Comparison of ENCODE assay signal across 11 cellular contexts in genomic region chr3:192494176-192494575, GRCh38.
DNase-seq lines count a peak whose midpoint lies in the region; ATAC-seq lines count a peak whose summit lies in the region.
"Had no signal": no experiment of that assay in that cellular context is flagged by ENCODE, and none has a peak within 500 bp of the region (broad histone marks: within the 10 kb centered on the region; RNA-seq: fewer than 3 reads in every experiment).

No MANE protein-coding gene starts in this region.

- ATAC-seq in GM18907 (IDR thresholded peaks at IDR 0.05; ENCODE audit: unreplicated experiment) (peak; percentile 86), HG02938 (IDR thresholded peaks at IDR 0.05; ENCODE audit: unreplicated experiment) (peak; percentile 81), left lobe of liver (no peak)

- intact Hi-C loops in posterior vena cava (cut with DNase I), result no loop called here

- peak; percentile 79 for DNase-seq in NCI-H2196 treated with DMSO at 0.1 percent for 48 hours (lab: John Stamatoyannopoulos, UW; ENCODE audit: unreplicated experiment)
- DNase-seq in kidney tubule cell (ENCODE audit: low spot score), result peak; percentile 13
- DNase-seq in left lobe of liver (ENCODE audit: low spot score), result no peak
- no peak for DNase-seq in ureter (ENCODE audit: low spot score)
- no peak for DNase-seq in activated T-cell treated with anti-CD3 and anti-CD28 coated beads for 4 hours
- DNase-seq in posterior vena cava (ENCODE audit: low spot score), result no peak
- DNase-seq: hippocampal formation, ovary, stomach had no signal

Comparison
In these comparisons a context has a peak if more than half of its experiments do, and no peak if none do; other contexts are left out.
1. DNase-seq: peak in NCI-H2196 treated with DMSO at 0.1 percent for 48 hours (single experiment) and kidney tubule cell (single experiment); none in left lobe of liver (single experiment), ureter (single experiment), activated T-cell treated with anti-CD3 and anti-CD28 coated beads for 4 hours (single experiment) and posterior vena cava (single experiment).